1 cellular context compared by ENCODE assay signal in genomic region chr20:47196091-47197081, GRCh38.
TF ChIP-seq lines count a peak whose summit lies in the region.

No MANE protein-coding gene starts in this region.

TF ChIP-seq in HepG2, 621 proteins besides CTCF, POLR2A, EP300 and RAD21 (continued from another document and continues in another):
- TF ChIP-seq SKIL (CRISPR knock-in tag; IDR thresholded peaks at IDR 0.05; ENCODE audit: borderline replicate concordance) (no peak), ZNF543 (CRISPR knock-in tag; IDR thresholded peaks at IDR 0.05) (no peak), SETDB1 (CRISPR knock-in tag; IDR thresholded peaks at IDR 0.05; ENCODE audit: borderline replicate concordance) (no peak), MAFF (IDR thresholded peaks at IDR 0.05; ENCODE audit: low read depth, low read length) (peak; percentile 50; the same call in 1 of the 2 replicates), TEAD3 (CRISPR knock-in tag; optimal IDR thresholded peaks at IDR 0.05; ENCODE audit: borderline replicate concordance) (peak; percentile 68), DMTF1 (CRISPR knock-in tag; IDR thresholded peaks at IDR 0.05) (no peak), TP53 (CRISPR knock-in tag; conservative IDR thresholded peaks at IDR 0.05) (no peak), SOX13 (IDR thresholded peaks at IDR 0.05) (no peak), SOX13 (CRISPR knock-in tag; conservative IDR thresholded peaks at IDR 0.05 in 1 of 2, IDR thresholded peaks at IDR 0.05 in 1 of 2) (peak in 1 of 2 experiments; percentile 48; a peak in 2 of 4 replicates), ARNT2 (CRISPR knock-in tag; IDR thresholded peaks at IDR 0.05; ENCODE audit: low read depth) (0 out of 2 replicates have a peak, but pooled peaks have one; percentile 72), ZSCAN25 (CRISPR knock-in tag; IDR thresholded peaks at IDR 0.05) (peak; percentile 30), NCOR1 (IDR thresholded peaks at IDR 0.05; ENCODE audit: borderline replicate concordance, low read length) (no peak), PRDM4 (CRISPR knock-in tag; IDR thresholded peaks at IDR 0.05; ENCODE audit: borderline replicate concordance) (0 out of 2 replicates have a peak, but pooled peaks have one; percentile 21), BRF2 (CRISPR knock-in tag; IDR thresholded peaks at IDR 0.05) (no peak), ZNF142 (CRISPR knock-in tag; IDR thresholded peaks at IDR 0.05) (peak; percentile 85; the same call in 1 of the 2 replicates), CHCHD3 (CRISPR knock-in tag; IDR thresholded peaks at IDR 0.05) (no peak), ARNT (IDR thresholded peaks at IDR 0.05) (no peak), ZNF678 (CRISPR knock-in tag; IDR thresholded peaks at IDR 0.05) (no peak), ATF3 (CRISPR knock-in tag; IDR thresholded peaks at IDR 0.05) (peak; percentile 74; the same call in 1 of the 2 replicates), ELF4 (CRISPR knock-in tag; IDR thresholded peaks at IDR 0.05; ENCODE audit: borderline replicate concordance) (no peak), FOXO1 (CRISPR knock-in tag; IDR thresholded peaks at IDR 0.05) (peak; percentile 72), ISL2 (CRISPR knock-in tag; IDR thresholded peaks at IDR 0.05) (peak; percentile 49; the same call in 1 of the 2 replicates), ZNF10 (CRISPR knock-in tag; IDR thresholded peaks at IDR 0.05; ENCODE audit: borderline replicate concordance, low read depth) (no peak), PHB2 (IDR thresholded peaks at IDR 0.05; ENCODE audit: partially characterized antibody) (no peak), ATF1 (CRISPR knock-in tag; IDR thresholded peaks at IDR 0.05) (no peak), KLF12 (CRISPR knock-in tag; IDR thresholded peaks at IDR 0.05; ENCODE audit: borderline replicate concordance) (no peak; the same call in 1 of the 2 replicates), ZNF407 (CRISPR knock-in tag; IDR thresholded peaks at IDR 0.05; ENCODE audit: not compliant biosample characterization) (peak; percentile 83), ZNF513 (CRISPR knock-in tag; conservative IDR thresholded peaks at IDR 0.05) (no peak)
